ENCODE assay signal across 13 cellular contexts in genomic region chr11:83493918-83494317, GRCh38.
"Had no signal": no experiment of that assay in that cellular context is flagged by ENCODE, and none has a peak within 500 bp of the region (broad histone marks: within the 10 kb centered on the region; RNA-seq: fewer than 3 reads in every experiment).

No MANE protein-coding gene starts in this region.

- ATAC-seq: activated CD4-positive, CD25-positive, alpha-beta regulatory T cell treated with anti-CD3 and anti-CD28 coated beads, Interleukin-2, amount 50 U/mL, for 24 hours; left ventricle myocardium superior; naive thymus-derived CD8-positive, alpha-beta T cell had no signal

- H3K27me3 ChIP-seq: colonic mucosa, esophagus muscularis mucosa, hepatocyte, neutrophil had no signal

- DNase-seq: activated CD4-positive, alpha-beta T cell treated with anti-CD3 and anti-CD28 coated beads, Interleukin-2, amount 50 U/mL, for 4 hours; activated naive CD4-positive, alpha-beta T cell treated with anti-CD3 and anti-CD28 coated beads for 36 hours; colonic mucosa; left ventricle myocardium superior; naive thymus-derived CD8-positive, alpha-beta T cell; retina; stimulated activated CD4-positive, alpha-beta T cell treated with anti-CD3 and anti-CD28 coated beads, Interleukin-12 subunit alpha, Interleukin-12 subunit beta, amount 100 ng/mL, for 4 hours; stimulated activated CD4-positive, alpha-beta T cell treated with anti-CD3 and anti-CD28 coated beads, Interleukin-2, amount 100 ng/mL, for 24 hours had no signal

- H3K4me3 ChIP-seq: colonic mucosa, esophagus muscularis mucosa, hepatocyte, thoracic aorta had no signal

- H3K36me3 ChIP-seq: colonic mucosa, esophagus muscularis mucosa, neutrophil, thoracic aorta had no signal

- H3K27ac ChIP-seq: colonic mucosa, esophagus muscularis mucosa, hepatocyte, neutrophil, thoracic aorta had no signal

- H3K9me3 ChIP-seq: colonic mucosa, esophagus muscularis mucosa, neutrophil, thoracic aorta had no signal

- H3K4me1 ChIP-seq: colonic mucosa, esophagus muscularis mucosa had no signal
